25 cellular contexts compared by ENCODE assay signal in the genomic region with DNA sequence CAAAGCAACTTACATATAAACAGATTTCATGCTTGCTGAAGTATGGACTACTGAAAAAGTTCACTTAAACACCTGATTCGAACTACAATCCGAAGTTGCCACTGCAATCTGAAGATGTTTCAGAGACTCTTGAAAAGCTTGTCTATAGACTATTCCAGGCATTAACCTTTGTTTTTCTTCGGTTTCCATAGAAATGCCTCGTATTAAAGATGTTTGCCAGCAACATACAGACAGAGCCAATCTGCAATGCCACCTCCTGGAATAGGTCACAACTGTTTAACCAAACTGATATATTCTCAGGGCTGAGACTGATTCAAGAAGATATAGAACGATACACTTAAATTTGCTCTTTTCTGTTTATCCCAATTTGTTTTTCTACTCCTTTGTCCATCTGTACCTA. TPM values are rescaled to one million over a fixed set of nuclear protein-coding genes. Genes with fewer than 3 reads are reported as not detected.
DNase-seq lines count a peak whose midpoint lies in the region; TF ChIP-seq lines count a peak whose summit lies in the region.
"Had no signal": no experiment of that assay in that cellular context is flagged by ENCODE, and none has a peak within 500 bp of the region (broad histone marks: within the 10 kb centered on the region; RNA-seq: fewer than 3 reads in every experiment).

No MANE protein-coding gene starts in this region.

- no peak for TF ChIP-seq CTCF in astrocyte of the spinal cord (IDR thresholded peaks at IDR 0.05; ENCODE audit: low read depth, low read length)

- H3K4me1 ChIP-seq in ES-I3 (ENCODE audit: insufficient read depth, low read length): peaks cover 24% of the 10 kb centered on the region
- H3K4me1 ChIP-seq in HUES6 (ENCODE audit: control insufficient read depth, insufficient read depth, low read length): peaks cover 40% of the 10 kb centered on the region
- H3K4me1 ChIP-seq in iPS-20b (ENCODE audit: insufficient read depth, low read length): peaks cover 25% of the 10 kb centered on the region; the same call in 1 of the 2 replicates
- H3K4me1 ChIP-seq: prostate gland, tibial artery had no signal

- peak overlapping the region; percentile 22; the same call in 1 of the 2 replicates for H3K4me3 ChIP-seq in HUES6 (ENCODE audit: low read depth, low read length)
- H3K4me3 ChIP-seq in astrocyte of the spinal cord (ENCODE audit: low read depth, low read length): no peak overlapping the region
- H3K4me3 ChIP-seq in iPS-20b (ENCODE audit: low read length): peak overlapping the region; percentile 50; the same call in 1 of the 2 replicates
- H3K4me3 ChIP-seq in MG63: no peak overlapping the region
- H3K4me3 ChIP-seq: prostate gland, skin epidermis, tibial artery had no signal

- H3K27ac ChIP-seq in HUES6 (ENCODE audit: low read depth, low read length) (peak overlapping the region; percentile 98), iPS-20b (ENCODE audit: low read length) (peak overlapping the region; percentile 87)
- H3K27ac ChIP-seq: prostate gland, RWPE1, skin epidermis, tibial artery had no signal

- H3K9ac ChIP-seq in ES-I3 (ENCODE audit: low read depth, low read length) (peak overlapping the region; percentile 31; the same call in 1 of the 2 replicates), HUES6 (ENCODE audit: low read length) (peak overlapping the region; percentile 93), iPS-20b (ENCODE audit: low read depth, low read length) (peak overlapping the region; percentile 79)

- H3K36me3 ChIP-seq in ES-I3 (ENCODE audit: insufficient read depth, low read length) (no peaks in the 10 kb centered on the region), HUES6 (ENCODE audit: control insufficient read depth, insufficient read depth, low read length) (no peaks in the 10 kb centered on the region), iPS-20b (ENCODE audit: insufficient read depth, low read depth, low read length) (no peaks in the 10 kb centered on the region), MG63 (no peaks in the 10 kb centered on the region)
- H3K36me3 ChIP-seq: prostate gland, tibial artery had no signal

- H3K9me3 ChIP-seq in ES-I3 (ENCODE audit: control insufficient read depth, insufficient read depth, low read length) (peaks cover 5% of the 10 kb centered on the region; the same call in 1 of the 2 replicates), HUES6 (ENCODE audit: control insufficient read depth, insufficient read depth, low read depth, low read length) (peaks cover 5% of the 10 kb centered on the region; the same call in 1 of the 2 replicates), iPS-20b (ENCODE audit: insufficient read depth, low read depth, low read length) (peaks cover 22% of the 10 kb centered on the region), MG63 (peaks cover 4% of the 10 kb centered on the region; the same call in 1 of the 2 replicates)
- H3K9me3 ChIP-seq: prostate gland, tibial artery had no signal

- no peaks in the 10 kb centered on the region for H3K27me3 ChIP-seq in HUES6 (ENCODE audit: control insufficient read depth, insufficient read depth, low read length)
- no peaks in the 10 kb centered on the region for H3K27me3 ChIP-seq in iPS-20b (ENCODE audit: insufficient read depth, low read length)
- H3K27me3 ChIP-seq in MG63: no peaks in the 10 kb centered on the region

- in situ Hi-C loops in astrocyte of the spinal cord (cut with HindIII; ENCODE audit: low sequenced_read_pairs): no loop called here
- in situ Hi-C loops in G401 (cut with HindIII; ENCODE audit: low sequenced_read_pairs): no loop called here
- in situ Hi-C loops in ACHN (cut with HindIII; ENCODE audit: low pct_ligation_motif_present, low pct_unique_long_range_greater_than_20kb, low sequenced_read_pairs): no loop called here

- DNase-seq in astrocyte of the spinal cord (ENCODE audit: low read depth, low spot score) (peak; percentile 25), G401 (ENCODE audit: low spot score) (no peak), ACHN (no peak), MG63 (no peak)
- DNase-seq: activated CD4-positive, alpha-beta T cell treated with anti-CD3 and anti-CD28 coated beads for 48 hours; glutamatergic neuron; immature natural killer cell; left ventricle myocardium superior; NCI-H187 treated with DMSO at 0.1 percent for 48 hours; NCI-H446 treated with DMSO at 0.1 percent for 48 hours; nephron progenitor cell; stimulated activated CD4-positive, alpha-beta T cell treated with anti-CD3 and anti-CD28 coated beads, Interleukin-2, amount 100 ng/mL, for 48 hours; tibial artery had no signal

RNA-seq across cellular contexts. Expression of a gene that starts 28.9 kb away (rescaled TPM):
- not detected in 2 replicates for total RNA-seq in G401 (2014; rRNA removed; shearing (Covaris generic))
- total RNA-seq in MG63 (2014; rRNA removed; shearing (Covaris generic); ENCODE audit: low replicate concordance): not detected in 2 replicates
- total RNA-seq: activated T-helper 1 cell treated with anti-CD3 and anti-CD28 coated beads, Interleukin-12 subunit alpha, Interleukin-12 subunit beta, Interleukin-2, Interleukin-4 antibody, amounts not matched to agents 30 ng/mL and 10 ng/mL and 1 ng/mL, durations not matched to agents 14 hours and 24 hours and 36 hours; astrocyte; cerebellum; Daoy; fibroblast of lung; left ventricle myocardium superior; mononuclear cell had no signal

Comparison
In these comparisons a context has a peak if more than half of its experiments do, and no peak if none do; other contexts are left out.
1. H3K9ac ChIP-seq: peak in every context shown above with its lines; median percentile 93 in HUES6; 79 in iPS-20b; 31 in ES-I3.
2. H3K4me3 ChIP-seq: peak in HUES6 (single experiment) and iPS-20b (single experiment); none in astrocyte of the spinal cord (single experiment) and MG63 (single experiment).